ENCODE assay signal across 9 cellular contexts in genomic region chr18:35158728-35159443, GRCh38.
DNase-seq lines count a peak whose midpoint lies in the region; ATAC-seq and TF ChIP-seq lines count a peak whose summit lies in the region.
"Had no signal": no experiment of that assay in that cellular context is flagged by ENCODE, and none has a peak within 500 bp of the region (broad histone marks: within the 10 kb centered on the region; RNA-seq: fewer than 3 reads in every experiment).

No MANE protein-coding gene starts in this region.

- H3K4me3 Mint-ChIP-seq in naive thymus-derived CD8-positive, alpha-beta T cell, result peak overlapping the region in 5 of 10 donors; percentile 12 to 48 (median 24)

- peaks cover 0 to 5% (median 0%) of the 10 kb centered on the region in 5 donors for H3K27me3 Mint-ChIP-seq in naive thymus-derived CD8-positive, alpha-beta T cell

- no peaks in the 10 kb centered on the region for H3K4me1 ChIP-seq in testis

- H3K27me3 ChIP-seq in testis, result no peaks in the 10 kb centered on the region

- H3K27ac ChIP-seq in caudate nucleus (ENCODE audit: low read depth, low read length) (no peak overlapping the region), testis (no peak overlapping the region)

- H3K9me3 Mint-ChIP-seq in naive thymus-derived CD8-positive, alpha-beta T cell, result no peaks in the 10 kb centered on the region

- no peak overlapping the region for H3K4me3 ChIP-seq in testis

- TF ChIP-seq POLR2A in testis (IDR thresholded peaks at IDR 0.05), result no peak

- peak overlapping the region in 7 of 10 donors; percentile 2 to 87 (median 41) for H3K27ac Mint-ChIP-seq in naive thymus-derived CD8-positive, alpha-beta T cell

- no peaks in the 10 kb centered on the region for H3K36me3 Mint-ChIP-seq in naive thymus-derived CD8-positive, alpha-beta T cell

- 69 to 73% methylated on average over 4 of the region's 4 CpGs for WGBS in testis, 2 donors

- POLR2A ChIA-PET in naive thymus-derived CD8-positive, alpha-beta T cell (lab: Charles Lee), result interaction anchor here (0.8 kb wide), 1 partner anchor 118 kb away, joined by 3 read pairs; the partner anchor contains the start of gene MAPRE2

- DNase-seq in OCI-M1 (lab: John Stamatoyannopoulos, UW) (peak; percentile 65), glomerular visceral epithelial cell (ENCODE audit: extremely low spot score) (no peak), globus pallidus (ENCODE audit: low spot score) (no peak), caudate nucleus (lab: John Stamatoyannopoulos, UW) (no peak), testis (no peak)
- peak in 2 of 10 donors; percentile 21 to 26 for DNase-seq in naive thymus-derived CD8-positive, alpha-beta T cell
- DNase-seq: NCI-H146 had no signal

- TF ChIP-seq CTCF in testis (IDR thresholded peaks at IDR 0.05), result no peak

- no peaks in the 10 kb centered on the region for H3K36me3 ChIP-seq in testis (ENCODE audit: low read depth, missing control alignments)

- H3K9me3 ChIP-seq in testis, result no peaks in the 10 kb centered on the region

- intact Hi-C loops in testis (cut with DNase I; ENCODE audit: low total_unique reads), result no loop called here

- H3K4me1 Mint-ChIP-seq in naive thymus-derived CD8-positive, alpha-beta T cell, result peaks cover 9 to 47% (median 32%) of the 10 kb centered on the region in 4 donors

- peak; percentile 89 for ATAC-seq in GM18909 (IDR thresholded peaks at IDR 0.05; ENCODE audit: poor library complexity, unreplicated experiment)
- ATAC-seq in HG02973 (IDR thresholded peaks at IDR 0.05; ENCODE audit: unreplicated experiment), result peak; percentile 84
- ATAC-seq in naive thymus-derived CD8-positive, alpha-beta T cell, result peak; percentile 54 to 71
